ENCODE assay signal across 1 cellular context in the genomic region with DNA sequence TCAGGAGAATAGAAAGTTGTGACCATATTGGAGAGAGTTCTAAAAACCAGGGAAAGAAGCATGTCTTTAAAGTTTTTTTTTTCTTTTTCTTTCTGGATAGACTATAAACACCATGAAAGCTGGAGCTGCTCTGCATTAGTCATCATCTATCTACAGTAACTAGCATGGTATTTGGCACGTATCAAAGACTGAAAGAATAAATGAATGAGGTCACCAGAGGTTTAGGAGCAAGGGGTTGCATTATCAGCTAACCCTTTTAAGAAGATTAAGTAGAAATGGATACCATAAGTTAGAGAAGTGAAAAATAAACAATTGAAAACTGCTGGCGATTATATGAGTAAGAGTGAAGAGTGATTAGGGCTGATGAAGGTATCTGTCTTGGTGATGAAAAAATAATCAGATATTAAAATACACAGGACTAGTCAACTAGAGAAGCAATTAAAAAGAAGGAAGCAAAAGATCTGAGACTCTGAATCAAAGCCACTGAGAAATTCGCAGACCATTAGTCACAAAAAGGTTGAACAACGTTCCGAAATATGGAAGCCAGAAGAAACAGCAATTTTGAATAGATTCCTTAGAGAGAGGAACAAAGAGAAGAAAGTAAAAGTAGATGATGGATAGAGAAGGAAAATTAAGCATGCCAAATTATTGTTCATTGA.
TF ChIP-seq lines count a peak whose summit lies in the region.

No MANE protein-coding gene starts in this region.

TF ChIP-seq in IMR-90, 13 proteins besides CTCF, POLR2A, EP300 and RAD21:
- peak; percentile 85 for TF ChIP-seq FOS (IDR thresholded peaks at IDR 0.05; ENCODE audit: low read depth, low read length)
- TF ChIP-seq CEBPB (IDR thresholded peaks at IDR 0.05; ENCODE audit: low read depth, low read length), result peak; percentile 28; the same call in 1 of the 2 replicates
- no peak for TF ChIP-seq BHLHE40 (IDR thresholded peaks at IDR 0.05; ENCODE audit: low read depth, low read length)
